In the genomic region with DNA sequence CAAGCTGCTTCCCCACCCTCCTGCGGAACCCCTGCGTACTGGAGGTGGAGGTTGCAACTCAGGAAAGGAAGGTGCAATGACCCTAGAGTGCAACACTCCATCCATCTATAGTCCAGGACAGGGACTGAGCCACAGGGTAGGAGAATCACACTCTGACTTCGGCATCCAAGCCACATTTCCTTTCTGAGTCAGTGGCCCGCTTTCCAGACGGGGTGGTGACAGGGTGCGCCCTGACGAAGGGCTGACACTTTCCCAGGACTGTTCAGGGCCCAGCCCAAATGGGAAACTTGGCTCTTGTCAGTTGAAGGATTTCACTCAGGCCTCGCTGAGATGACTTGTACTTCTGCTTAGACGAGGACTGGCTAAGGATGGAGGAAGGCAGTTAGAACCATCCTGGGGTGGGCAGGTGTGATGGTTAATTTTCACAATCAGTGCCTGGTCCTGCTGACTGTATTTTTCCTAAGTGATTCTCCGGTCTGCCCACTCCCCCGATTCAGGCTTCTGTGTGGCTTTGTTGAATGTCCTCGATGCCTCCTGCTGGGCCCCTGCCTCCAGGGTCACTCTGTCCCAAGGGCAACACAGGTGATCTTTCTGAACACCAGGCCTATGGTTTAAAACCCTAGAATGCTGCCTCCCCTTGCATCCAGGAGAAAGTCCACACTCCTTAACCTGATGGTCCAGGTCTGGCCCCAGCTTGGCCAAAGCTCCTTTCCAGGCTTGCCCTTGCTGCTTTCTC, we compare ENCODE assay signal across 11 cellular contexts.
"Had no signal": no experiment of that assay in that cellular context is flagged by ENCODE, and none has a peak within 500 bp of the region (broad histone marks: within the 10 kb centered on the region; RNA-seq: fewer than 3 reads in every experiment).

No MANE protein-coding gene starts in this region.

- H3K4me1 ChIP-seq: esophagus muscularis mucosa, left lung, uterus had no signal

- DNase-seq: activated CD4-positive, alpha-beta T cell treated with anti-CD3 and anti-CD28 coated beads, Interleukin-2, amount 10 ng/mL, durations not matched to agents 24 days and 14 days; activated CD8-positive, alpha-beta T cell treated with anti-CD3 and anti-CD28 coated beads, Interleukin-2, amount 10 ng/mL, durations not matched to agents 7 days and 5 days; activated naive CD4-positive, alpha-beta T cell treated with anti-CD3 and anti-CD28 coated beads for 36 hours; activated T-cell treated with anti-CD3 and anti-CD28 coated beads for 4 hours; left lung; mesenchymal stem cell; T-helper 17 cell; thyroid gland; uterus had no signal

- H3K9me3 ChIP-seq: esophagus muscularis mucosa, left lung, thyroid gland, uterus had no signal

- H3K4me3 ChIP-seq: esophagus muscularis mucosa, hepatocyte, left lung, thyroid gland, uterus had no signal

- H3K36me3 ChIP-seq: esophagus muscularis mucosa, left lung, thyroid gland, uterus had no signal

- H3K79me2 ChIP-seq: hepatocyte had no signal

- H2AFZ ChIP-seq: hepatocyte had no signal

- H3K27ac ChIP-seq: esophagus muscularis mucosa, hepatocyte, left lung, thyroid gland, uterus had no signal

- H3K27me3 ChIP-seq: hepatocyte, thyroid gland had no signal

- ATAC-seq: activated CD8-positive, alpha-beta T cell treated with anti-CD3 and anti-CD28 coated beads, Interleukin-2, amount 10 ng/mL, durations not matched to agents 7 days and 5 days; T-helper 17 cell had no signal

- H3K4me2 ChIP-seq: hepatocyte had no signal
